8 cellular contexts compared by ENCODE assay signal in genomic region chr3:195895078-195895899, GRCh38. TPM values are rescaled to one million over a fixed set of nuclear protein-coding genes. Genes with fewer than 3 reads are reported as not detected.
A peak's percentile ranks its signal among the peaks of the same experiment; 100 is the strongest.
DNase-seq lines count a peak whose midpoint lies in the region; ATAC-seq and TF ChIP-seq lines count a peak whose summit lies in the region.

No MANE protein-coding gene starts in this region.

- H3K9me3 Mint-ChIP-seq in CD4-positive, alpha-beta memory T cell: no peaks in the 10 kb centered on the region

- H3K4me3 Mint-ChIP-seq in CD4-positive, alpha-beta memory T cell: peak overlapping the region; percentile 88 to 98 (median 92)

- no peaks in the 10 kb centered on the region for H3K36me3 ChIP-seq in CD4-positive, alpha-beta memory T cell (ENCODE audit: insufficient read depth, low read length)
- no peaks in the 10 kb centered on the region for H3K36me3 ChIP-seq in cardiac muscle cell

- H3K4me3 ChIP-seq in CD4-positive, alpha-beta memory T cell (ENCODE audit: low read length in 2 of 2): peak overlapping the region; percentile 25 to 77
- peak overlapping the region; percentile 63 for H3K4me3 ChIP-seq in cardiac muscle cell

- TF ChIP-seq CTCF in cardiac muscle cell (IDR thresholded peaks at IDR 0.05; ENCODE audit: low read depth, low read length): no peak

- CTCF ChIA-PET in CD4-positive, alpha-beta memory T cell (lab: Charles Lee; ENCODE audit: partially characterized antibody): interaction anchor here (0.6 to 16.3 kb wide), 20 partner anchors 8 to 635 kb away, joined by 3 to 479 read pairs (median 6); partner anchors contain the start of gene TNK2

- DNase-seq in CD4-positive, alpha-beta memory T cell: peak; percentile 57 to 81 (median 68)
- peak; percentile 48 for DNase-seq in HS-5 (ENCODE audit: low read depth)
- peak; percentile 71 for DNase-seq in RPMI8226
- DNase-seq in activated naive CD4-positive, alpha-beta T cell treated with Interleukin-2 at 50 U/mL for 16 hours: peak; percentile 75
- DNase-seq in cardiac muscle cell (ENCODE audit: low read depth in 1 of 2, low spot score in 1 of 2): peak in 1 of 2 donors; percentile 60
- peak in 9 of 10 donors; percentile 36 to 94 (median 59) for DNase-seq in posterior cingulate gyrus
- DNase-seq in OCI-M2 (lab: John Stamatoyannopoulos, UW; ENCODE audit: unreplicated experiment): no peak

- no peaks in the 10 kb centered on the region for H3K27me3 Mint-ChIP-seq in CD4-positive, alpha-beta memory T cell

- POLR2A ChIA-PET in CD4-positive, alpha-beta memory T cell (lab: Charles Lee; ENCODE audit: partially characterized antibody): interaction anchor here (0.5 to 9.0 kb wide), 14 partner anchors 8 to 1223 kb away, joined by 3 to 245 read pairs (median 4); partner anchors contain the start of genes LSG1, TNK2 and UBXN7

- H3K27ac Mint-ChIP-seq in CD4-positive, alpha-beta memory T cell: peak overlapping the region; percentile 92 to 96 (median 94)

- intact Hi-C loops in CD4-positive, alpha-beta memory T cell (cut with micrococcal nuclease): no loop called here
- intact Hi-C loops in posterior cingulate gyrus (cut with DNase I): no loop called here

- peaks cover 0 to 9% of the 10 kb centered on the region in 2 donors for H3K36me3 Mint-ChIP-seq in CD4-positive, alpha-beta memory T cell

- H3K27ac ChIP-seq in CD4-positive, alpha-beta memory T cell (ENCODE audit: low read depth, low read length): peak overlapping the region; percentile 86
- peak overlapping the region; percentile 92 for H3K27ac ChIP-seq in cardiac muscle cell

- peak; percentile 25 for ATAC-seq in GM19463 (IDR thresholded peaks at IDR 0.05; ENCODE audit: unreplicated experiment)

- H3K9me3 ChIP-seq in CD4-positive, alpha-beta memory T cell (ENCODE audit: control insufficient read depth in 1 of 2, low read length in 2 of 2): no peaks in the 10 kb centered on the region
- H3K9me3 ChIP-seq in cardiac muscle cell (ENCODE audit: low read depth): no peaks in the 10 kb centered on the region

- no peaks in the 10 kb centered on the region for H3K27me3 ChIP-seq in CD4-positive, alpha-beta memory T cell (ENCODE audit: insufficient read depth, low read length)
- H3K27me3 ChIP-seq in cardiac muscle cell: no peaks in the 10 kb centered on the region

- H3K4me1 Mint-ChIP-seq in CD4-positive, alpha-beta memory T cell: peaks cover 31 to 56% (median 42%) of the 10 kb centered on the region in 4 donors

- H3K4me1 ChIP-seq in CD4-positive, alpha-beta memory T cell (ENCODE audit: insufficient read depth, low read length): peaks cover 50% of the 10 kb centered on the region
- peaks cover 45% of the 10 kb centered on the region for H3K4me1 ChIP-seq in cardiac muscle cell (ENCODE audit: low read depth)

RNA-seq across cellular contexts. Expression of gene TNK2, which starts 13.1 kb away (rescaled TPM):
- 100 to 1,000 TPM; 136 to 164 TPM for total RNA-seq in CD4-positive, alpha-beta memory T cell
- polyA plus RNA-seq in CD4-positive, alpha-beta memory T cell: 1 to 10 TPM in 1 of 2 donors, under 1 TPM in 1; 0.18 to 3.4 TPM
- 61.5 and 95.3 TPM in 2 replicates for total RNA-seq in cardiac muscle cell
- 26.1 and 29.8 TPM in 2 replicates for polyA plus RNA-seq in cardiac muscle cell
